In genomic region chr2:200467806-200468686, GRCh38 we compare ENCODE assay signal across 1 cellular context.
TF ChIP-seq lines count a peak whose summit lies in the region.

No MANE protein-coding gene starts in this region.

TF ChIP-seq in SK-N-SH, 30 proteins besides CTCF, POLR2A, EP300 and RAD21:
- TF ChIP-seq SMC3 (IDR thresholded peaks at IDR 0.05; ENCODE audit: low read depth, low read length) (no peak), PBX3 (IDR thresholded peaks at IDR 0.05) (no peak), MAX (IDR thresholded peaks at IDR 0.05; ENCODE audit: low read depth) (no peak), YY1 (IDR thresholded peaks at IDR 0.05; ENCODE audit: low read depth) (no peak), TEAD4 (IDR thresholded peaks at IDR 0.05; ENCODE audit: borderline replicate concordance, insufficient read depth) (no peak), JUND (IDR thresholded peaks at IDR 0.05) (no peak), ZBTB33 (IDR thresholded peaks at IDR 0.05; ENCODE audit: borderline replicate concordance, low read depth) (no peak), FOXJ3 (CRISPR knock-in tag; IDR thresholded peaks at IDR 0.05) (no peak), MXI1 (IDR thresholded peaks at IDR 0.05; ENCODE audit: low read depth, low read length) (no peak), MEF2A (IDR thresholded peaks at IDR 0.05; ENCODE audit: borderline replicate concordance, low read depth) (no peak), USF2 (IDR thresholded peaks at IDR 0.05; ENCODE audit: borderline replicate concordance, low read depth, low read length) (no peak), NFIC (IDR thresholded peaks at IDR 0.05; ENCODE audit: borderline replicate concordance) (no peak), SIN3A (IDR thresholded peaks at IDR 0.05; ENCODE audit: borderline replicate concordance, low read depth, low read length) (no peak), POLR2AphosphoS5 (IDR thresholded peaks at IDR 0.05; ENCODE audit: low read depth, low read length) (no peak), TCF12 (IDR thresholded peaks at IDR 0.05) (no peak), GABPA (IDR thresholded peaks at IDR 0.05; ENCODE audit: low read depth) (no peak), TAF1 (IDR thresholded peaks at IDR 0.05; ENCODE audit: borderline replicate concordance, low read depth, low read length) (no peak), EZH2phosphoT487 (IDR thresholded peaks at IDR 0.05; ENCODE audit: borderline replicate concordance, low read depth) (no peak), FOSL2 (IDR thresholded peaks at IDR 0.05; ENCODE audit: borderline replicate concordance, low read depth) (no peak), RCOR1 (IDR thresholded peaks at IDR 0.05; ENCODE audit: low read length) (no peak)
